In the genomic region with DNA sequence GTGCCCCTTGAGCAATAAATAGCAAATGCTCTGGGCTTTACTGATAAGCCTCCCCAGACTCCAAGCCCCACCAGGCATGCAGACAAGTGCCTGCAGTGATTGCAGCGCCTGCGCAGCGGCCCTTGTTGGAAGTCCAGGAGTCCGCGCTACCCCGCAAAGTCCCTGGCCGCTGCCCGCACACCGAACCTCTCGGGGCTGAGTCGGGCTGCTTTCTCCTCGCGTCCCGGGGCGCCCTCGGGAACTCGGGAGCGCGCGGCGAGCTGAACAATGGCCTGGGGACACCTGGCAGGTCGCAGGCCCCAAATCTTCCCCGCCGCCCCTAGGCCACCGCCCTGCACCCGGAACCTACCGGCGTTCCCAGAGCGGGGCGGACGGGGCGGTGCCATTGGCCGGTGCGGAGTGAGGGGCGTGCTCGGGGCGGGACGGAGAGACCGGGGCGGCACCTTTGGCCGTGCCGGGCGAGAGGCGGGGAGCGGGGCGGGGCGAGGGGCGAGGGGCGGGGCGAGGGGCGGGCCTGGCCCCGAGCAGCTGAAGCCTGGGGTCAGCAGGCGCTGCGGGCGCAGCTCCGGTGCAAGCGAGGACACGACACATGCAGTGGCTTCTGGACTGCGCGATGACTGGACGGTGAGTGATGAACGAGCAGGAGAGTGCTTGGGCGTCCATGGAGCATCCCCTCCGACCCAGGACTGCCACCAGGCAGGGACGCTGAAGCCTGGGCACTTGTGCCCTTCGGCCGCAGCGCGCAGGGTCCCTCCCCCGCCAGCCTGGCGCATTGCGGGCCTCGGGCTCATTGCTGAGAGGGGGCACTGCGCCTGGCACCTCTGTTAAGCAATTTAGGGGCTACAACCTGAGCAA, we compare ENCODE assay signal across 1 cellular context.
A peak's percentile ranks its signal among the peaks of the same experiment; 100 is the strongest.
TF ChIP-seq lines count a peak whose summit lies in the region.

A gene with protein sequence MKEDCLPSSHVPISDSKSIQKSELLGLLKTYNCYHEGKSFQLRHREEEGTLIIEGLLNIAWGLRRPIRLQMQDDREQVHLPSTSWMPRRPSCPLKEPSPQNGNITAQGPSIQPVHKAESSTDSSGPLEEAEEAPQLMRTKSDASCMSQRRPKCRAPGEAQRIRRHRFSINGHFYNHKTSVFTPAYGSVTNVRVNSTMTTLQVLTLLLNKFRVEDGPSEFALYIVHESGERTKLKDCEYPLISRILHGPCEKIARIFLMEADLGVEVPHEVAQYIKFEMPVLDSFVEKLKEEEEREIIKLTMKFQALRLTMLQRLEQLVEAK (plus strand): TSS at position 560 of the 855 bp plus-strand sequence. CDS start 10,401 bp downstream, outside the sequence.

TF ChIP-seq in HepG2, 621 proteins besides CTCF, POLR2A, EP300 and RAD21 (continued from another document and continues in another):
- TF ChIP-seq, protein P1, sequence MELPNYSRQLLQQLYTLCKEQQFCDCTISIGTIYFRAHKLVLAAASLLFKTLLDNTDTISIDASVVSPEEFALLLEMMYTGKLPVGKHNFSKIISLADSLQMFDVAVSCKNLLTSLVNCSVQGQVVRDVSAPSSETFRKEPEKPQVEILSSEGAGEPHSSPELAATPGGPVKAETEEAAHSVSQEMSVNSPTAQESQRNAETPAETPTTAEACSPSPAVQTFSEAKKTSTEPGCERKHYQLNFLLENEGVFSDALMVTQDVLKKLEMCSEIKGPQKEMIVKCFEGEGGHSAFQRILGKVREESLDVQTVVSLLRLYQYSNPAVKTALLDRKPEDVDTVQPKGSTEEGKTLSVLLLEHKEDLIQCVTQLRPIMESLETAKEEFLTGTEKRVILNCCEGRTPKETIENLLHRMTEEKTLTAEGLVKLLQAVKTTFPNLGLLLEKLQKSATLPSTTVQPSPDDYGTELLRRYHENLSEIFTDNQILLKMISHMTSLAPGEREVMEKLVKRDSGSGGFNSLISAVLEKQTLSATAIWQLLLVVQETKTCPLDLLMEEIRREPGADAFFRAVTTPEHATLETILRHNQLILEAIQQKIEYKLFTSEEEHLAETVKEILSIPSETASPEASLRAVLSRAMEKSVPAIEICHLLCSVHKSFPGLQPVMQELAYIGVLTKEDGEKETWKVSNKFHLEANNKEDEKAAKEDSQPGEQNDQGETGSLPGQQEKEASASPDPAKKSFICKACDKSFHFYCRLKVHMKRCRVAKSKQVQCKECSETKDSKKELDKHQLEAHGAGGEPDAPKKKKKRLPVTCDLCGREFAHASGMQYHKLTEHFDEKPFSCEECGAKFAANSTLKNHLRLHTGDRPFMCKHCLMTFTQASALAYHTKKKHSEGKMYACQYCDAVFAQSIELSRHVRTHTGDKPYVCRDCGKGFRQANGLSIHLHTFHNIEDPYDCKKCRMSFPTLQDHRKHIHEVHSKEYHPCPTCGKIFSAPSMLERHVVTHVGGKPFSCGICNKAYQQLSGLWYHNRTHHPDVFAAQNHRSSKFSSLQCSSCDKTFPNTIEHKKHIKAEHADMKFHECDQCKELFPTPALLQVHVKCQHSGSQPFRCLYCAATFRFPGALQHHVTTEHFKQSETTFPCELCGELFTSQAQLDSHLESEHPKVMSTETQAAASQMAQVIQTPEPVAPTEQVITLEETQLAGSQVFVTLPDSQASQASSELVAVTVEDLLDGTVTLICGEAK (IDR thresholded peaks at IDR 0.05), result no peak
- TF ChIP-seq, protein P1 (CRISPR knock-in tag; IDR thresholded peaks at IDR 0.05), result peak; percentile 69
- peak; percentile 84 for TF ChIP-seq SALL1 (CRISPR knock-in tag; IDR thresholded peaks at IDR 0.05)
- peak; percentile 27; the same call in 1 of the 2 replicates for TF ChIP-seq NCOA2 (CRISPR knock-in tag; IDR thresholded peaks at IDR 0.05)
- TF ChIP-seq RXRA (CRISPR knock-in tag; IDR thresholded peaks at IDR 0.05), result peak; percentile 88
- TF ChIP-seq, protein P2, sequence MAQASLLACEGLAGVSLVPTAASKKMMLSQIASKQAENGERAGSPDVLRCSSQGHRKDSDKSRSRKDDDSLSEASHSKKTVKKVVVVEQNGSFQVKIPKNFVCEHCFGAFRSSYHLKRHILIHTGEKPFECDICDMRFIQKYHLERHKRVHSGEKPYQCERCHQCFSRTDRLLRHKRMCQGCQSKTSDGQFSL (CRISPR knock-in tag; IDR thresholded peaks at IDR 0.05), result no peak
- TF ChIP-seq ZFY (CRISPR knock-in tag; IDR thresholded peaks at IDR 0.05), result peak; percentile 97
- TF ChIP-seq CBX1 (IDR thresholded peaks at IDR 0.05; ENCODE audit: low read depth), result peak; percentile 27
- 0 out of 2 replicates have a peak, but pooled peaks have one; percentile 52 for TF ChIP-seq AHR (CRISPR knock-in tag; IDR thresholded peaks at IDR 0.05)
- TF ChIP-seq, protein P3, sequence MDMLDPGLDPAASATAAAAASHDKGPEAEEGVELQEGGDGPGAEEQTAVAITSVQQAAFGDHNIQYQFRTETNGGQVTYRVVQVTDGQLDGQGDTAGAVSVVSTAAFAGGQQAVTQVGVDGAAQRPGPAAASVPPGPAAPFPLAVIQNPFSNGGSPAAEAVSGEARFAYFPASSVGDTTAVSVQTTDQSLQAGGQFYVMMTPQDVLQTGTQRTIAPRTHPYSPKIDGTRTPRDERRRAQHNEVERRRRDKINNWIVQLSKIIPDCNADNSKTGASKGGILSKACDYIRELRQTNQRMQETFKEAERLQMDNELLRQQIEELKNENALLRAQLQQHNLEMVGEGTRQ (IDR thresholded peaks at IDR 0.05; ENCODE audit: low read depth, low read length), result no peak
- TF ChIP-seq, protein P3 (CRISPR knock-in tag; IDR thresholded peaks at IDR 0.05; ENCODE audit: borderline replicate concordance), result no peak; the same call in 1 of the 2 replicates
- TF ChIP-seq, protein P4, sequence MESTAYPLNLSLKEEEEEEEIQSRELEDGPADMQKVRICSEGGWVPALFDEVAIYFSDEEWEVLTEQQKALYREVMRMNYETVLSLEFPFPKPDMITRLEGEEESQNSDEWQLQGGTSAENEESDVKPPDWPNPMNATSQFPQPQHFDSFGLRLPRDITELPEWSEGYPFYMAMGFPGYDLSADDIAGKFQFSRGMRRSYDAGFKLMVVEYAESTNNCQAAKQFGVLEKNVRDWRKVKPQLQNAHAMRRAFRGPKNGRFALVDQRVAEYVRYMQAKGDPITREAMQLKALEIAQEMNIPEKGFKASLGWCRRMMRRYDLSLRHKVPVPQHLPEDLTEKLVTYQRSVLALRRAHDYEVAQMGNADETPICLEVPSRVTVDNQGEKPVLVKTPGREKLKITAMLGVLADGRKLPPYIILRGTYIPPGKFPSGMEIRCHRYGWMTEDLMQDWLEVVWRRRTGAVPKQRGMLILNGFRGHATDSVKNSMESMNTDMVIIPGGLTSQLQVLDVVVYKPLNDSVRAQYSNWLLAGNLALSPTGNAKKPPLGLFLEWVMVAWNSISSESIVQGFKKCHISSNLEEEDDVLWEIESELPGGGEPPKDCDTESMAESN (CRISPR knock-in tag; conservative IDR thresholded peaks at IDR 0.05), result peak; percentile 58; the same call in 1 of the 2 replicates
- peak; percentile 69; the same call in 1 of the 2 replicates for TF ChIP-seq ELF3 (CRISPR knock-in tag; IDR thresholded peaks at IDR 0.05)
- TF ChIP-seq, protein P5, sequence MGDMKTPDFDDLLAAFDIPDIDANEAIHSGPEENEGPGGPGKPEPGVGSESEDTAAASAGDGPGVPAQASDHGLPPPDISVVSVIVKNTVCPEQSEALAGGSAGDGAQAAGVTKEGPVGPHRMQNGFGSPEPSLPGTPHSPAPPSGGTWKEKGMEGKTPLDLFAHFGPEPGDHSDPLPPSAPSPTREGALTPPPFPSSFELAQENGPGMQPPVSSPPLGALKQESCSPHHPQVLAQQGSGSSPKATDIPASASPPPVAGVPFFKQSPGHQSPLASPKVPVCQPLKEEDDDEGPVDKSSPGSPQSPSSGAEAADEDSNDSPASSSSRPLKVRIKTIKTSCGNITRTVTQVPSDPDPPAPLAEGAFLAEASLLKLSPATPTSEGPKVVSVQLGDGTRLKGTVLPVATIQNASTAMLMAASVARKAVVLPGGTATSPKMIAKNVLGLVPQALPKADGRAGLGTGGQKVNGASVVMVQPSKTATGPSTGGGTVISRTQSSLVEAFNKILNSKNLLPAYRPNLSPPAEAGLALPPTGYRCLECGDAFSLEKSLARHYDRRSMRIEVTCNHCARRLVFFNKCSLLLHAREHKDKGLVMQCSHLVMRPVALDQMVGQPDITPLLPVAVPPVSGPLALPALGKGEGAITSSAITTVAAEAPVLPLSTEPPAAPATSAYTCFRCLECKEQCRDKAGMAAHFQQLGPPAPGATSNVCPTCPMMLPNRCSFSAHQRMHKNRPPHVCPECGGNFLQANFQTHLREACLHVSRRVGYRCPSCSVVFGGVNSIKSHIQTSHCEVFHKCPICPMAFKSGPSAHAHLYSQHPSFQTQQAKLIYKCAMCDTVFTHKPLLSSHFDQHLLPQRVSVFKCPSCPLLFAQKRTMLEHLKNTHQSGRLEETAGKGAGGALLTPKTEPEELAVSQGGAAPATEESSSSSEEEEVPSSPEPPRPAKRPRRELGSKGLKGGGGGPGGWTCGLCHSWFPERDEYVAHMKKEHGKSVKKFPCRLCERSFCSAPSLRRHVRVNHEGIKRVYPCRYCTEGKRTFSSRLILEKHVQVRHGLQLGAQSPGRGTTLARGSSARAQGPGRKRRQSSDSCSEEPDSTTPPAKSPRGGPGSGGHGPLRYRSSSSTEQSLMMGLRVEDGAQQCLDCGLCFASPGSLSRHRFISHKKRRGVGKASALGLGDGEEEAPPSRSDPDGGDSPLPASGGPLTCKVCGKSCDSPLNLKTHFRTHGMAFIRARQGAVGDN (CRISPR knock-in tag; IDR thresholded peaks at IDR 0.05), result peak; percentile 91
- TF ChIP-seq, protein P6, sequence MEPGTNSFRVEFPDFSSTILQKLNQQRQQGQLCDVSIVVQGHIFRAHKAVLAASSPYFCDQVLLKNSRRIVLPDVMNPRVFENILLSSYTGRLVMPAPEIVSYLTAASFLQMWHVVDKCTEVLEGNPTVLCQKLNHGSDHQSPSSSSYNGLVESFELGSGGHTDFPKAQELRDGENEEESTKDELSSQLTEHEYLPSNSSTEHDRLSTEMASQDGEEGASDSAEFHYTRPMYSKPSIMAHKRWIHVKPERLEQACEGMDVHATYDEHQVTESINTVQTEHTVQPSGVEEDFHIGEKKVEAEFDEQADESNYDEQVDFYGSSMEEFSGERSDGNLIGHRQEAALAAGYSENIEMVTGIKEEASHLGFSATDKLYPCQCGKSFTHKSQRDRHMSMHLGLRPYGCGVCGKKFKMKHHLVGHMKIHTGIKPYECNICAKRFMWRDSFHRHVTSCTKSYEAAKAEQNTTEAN (CRISPR knock-in tag; conservative IDR thresholded peaks at IDR 0.05), result peak; percentile 40; the same call in 1 of the 2 replicates
- TF ChIP-seq ZNF772 (CRISPR knock-in tag; IDR thresholded peaks at IDR 0.05), result peak; percentile 72; the same call in 1 of the 2 replicates
- TF ChIP-seq, protein P7, sequence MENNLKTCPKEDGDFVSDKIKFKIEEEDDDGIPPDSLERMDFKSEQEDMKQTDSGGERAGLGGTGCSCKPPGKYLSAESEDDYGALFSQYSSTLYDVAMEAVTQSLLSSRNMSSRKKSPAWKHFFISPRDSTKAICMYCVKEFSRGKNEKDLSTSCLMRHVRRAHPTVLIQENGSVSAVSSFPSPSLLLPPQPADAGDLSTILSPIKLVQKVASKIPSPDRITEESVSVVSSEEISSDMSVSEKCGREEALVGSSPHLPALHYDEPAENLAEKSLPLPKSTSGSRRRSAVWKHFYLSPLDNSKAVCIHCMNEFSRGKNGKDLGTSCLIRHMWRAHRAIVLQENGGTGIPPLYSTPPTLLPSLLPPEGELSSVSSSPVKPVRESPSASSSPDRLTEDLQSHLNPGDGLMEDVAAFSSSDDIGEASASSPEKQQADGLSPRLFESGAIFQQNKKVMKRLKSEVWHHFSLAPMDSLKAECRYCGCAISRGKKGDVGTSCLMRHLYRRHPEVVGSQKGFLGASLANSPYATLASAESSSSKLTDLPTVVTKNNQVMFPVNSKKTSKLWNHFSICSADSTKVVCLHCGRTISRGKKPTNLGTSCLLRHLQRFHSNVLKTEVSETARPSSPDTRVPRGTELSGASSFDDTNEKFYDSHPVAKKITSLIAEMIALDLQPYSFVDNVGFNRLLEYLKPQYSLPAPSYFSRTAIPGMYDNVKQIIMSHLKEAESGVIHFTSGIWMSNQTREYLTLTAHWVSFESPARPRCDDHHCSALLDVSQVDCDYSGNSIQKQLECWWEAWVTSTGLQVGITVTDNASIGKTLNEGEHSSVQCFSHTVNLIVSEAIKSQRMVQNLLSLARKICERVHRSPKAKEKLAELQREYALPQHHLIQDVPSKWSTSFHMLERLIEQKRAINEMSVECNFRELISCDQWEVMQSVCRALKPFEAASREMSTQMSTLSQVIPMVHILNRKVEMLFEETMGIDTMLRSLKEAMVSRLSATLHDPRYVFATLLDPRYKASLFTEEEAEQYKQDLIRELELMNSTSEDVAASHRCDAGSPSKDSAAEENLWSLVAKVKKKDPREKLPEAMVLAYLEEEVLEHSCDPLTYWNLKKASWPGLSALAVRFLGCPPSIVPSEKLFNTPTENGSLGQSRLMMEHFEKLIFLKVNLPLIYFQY (CRISPR knock-in tag; IDR thresholded peaks at IDR 0.05; ENCODE audit: borderline replicate concordance), result 0 out of 2 replicates have a peak, but pooled peaks have one; percentile 28
- TF ChIP-seq HDAC1 (CRISPR knock-in tag; IDR thresholded peaks at IDR 0.05), result peak; percentile 92
- TF ChIP-seq TEAD3 (CRISPR knock-in tag; optimal IDR thresholded peaks at IDR 0.05; ENCODE audit: borderline replicate concordance), result peak; percentile 44
- TF ChIP-seq KDM6A (CRISPR knock-in tag; IDR thresholded peaks at IDR 0.05; ENCODE audit: low read depth), result no peak
- no peak for TF ChIP-seq ZSCAN20 (CRISPR knock-in tag; IDR thresholded peaks at IDR 0.05; ENCODE audit: borderline replicate concordance)
- TF ChIP-seq ZFX (CRISPR knock-in tag; IDR thresholded peaks at IDR 0.05; ENCODE audit: low read depth), result peak; percentile 98
- TF ChIP-seq GZF1 (CRISPR knock-in tag; IDR thresholded peaks at IDR 0.05), result 0 out of 2 replicates have a peak, but pooled peaks have one; percentile 15
